ENCODE assay signal across 1 cellular context in the genomic region with DNA sequence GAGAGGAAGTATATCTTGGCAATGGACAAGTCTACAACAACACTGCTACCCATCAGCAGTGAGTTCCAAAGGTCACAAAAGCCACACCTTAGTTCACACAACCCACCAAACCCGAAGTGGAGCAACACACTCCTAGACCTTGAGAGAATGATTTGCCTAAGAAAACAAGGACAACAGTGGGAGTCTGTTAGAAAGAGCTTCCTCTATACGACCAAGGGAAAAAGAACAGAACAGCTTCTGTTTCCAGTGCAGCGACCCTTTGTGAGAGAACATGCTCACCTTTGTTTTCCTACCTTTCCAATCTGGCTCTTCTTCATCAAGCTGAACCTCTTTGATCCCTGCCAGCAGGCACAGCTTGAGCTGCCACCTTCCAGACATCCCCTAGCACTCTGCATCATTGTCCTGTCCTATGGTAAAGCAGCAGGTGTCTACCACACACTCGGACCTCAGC.
TF ChIP-seq lines count a peak whose summit lies in the region.

No MANE protein-coding gene starts in this region.

TF ChIP-seq in HepG2, 621 proteins besides CTCF, POLR2A, EP300 and RAD21 (continued from another document and continues in another):
- TF ChIP-seq, protein P1, sequence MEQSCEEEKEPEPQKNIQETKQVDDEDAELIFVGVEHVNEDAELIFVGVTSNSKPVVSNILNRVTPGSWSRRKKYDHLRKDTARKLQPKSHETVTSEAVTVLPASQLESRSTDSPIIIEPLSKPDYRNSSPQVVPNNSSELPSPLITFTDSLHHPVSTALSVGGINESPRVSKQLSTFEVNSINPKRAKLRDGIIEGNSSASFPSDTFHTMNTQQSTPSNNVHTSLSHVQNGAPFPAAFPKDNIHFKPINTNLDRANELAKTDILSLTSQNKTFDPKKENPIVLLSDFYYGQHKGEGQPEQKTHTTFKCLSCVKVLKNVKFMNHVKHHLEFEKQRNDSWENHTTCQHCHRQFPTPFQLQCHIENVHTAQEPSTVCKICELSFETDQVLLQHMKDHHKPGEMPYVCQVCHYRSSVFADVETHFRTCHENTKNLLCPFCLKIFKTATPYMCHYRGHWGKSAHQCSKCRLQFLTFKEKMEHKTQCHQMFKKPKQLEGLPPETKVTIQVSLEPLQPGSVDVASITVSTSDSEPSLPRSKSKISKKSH (CRISPR knock-in tag; IDR thresholded peaks at IDR 0.05; ENCODE audit: borderline replicate concordance) = no peak
- TF ChIP-seq ZBTB7A (CRISPR knock-in tag; IDR thresholded peaks at IDR 0.05) = no peak
- peak; percentile 88 for TF ChIP-seq ELF3 (CRISPR knock-in tag; IDR thresholded peaks at IDR 0.05)
- TF ChIP-seq, protein P2, sequence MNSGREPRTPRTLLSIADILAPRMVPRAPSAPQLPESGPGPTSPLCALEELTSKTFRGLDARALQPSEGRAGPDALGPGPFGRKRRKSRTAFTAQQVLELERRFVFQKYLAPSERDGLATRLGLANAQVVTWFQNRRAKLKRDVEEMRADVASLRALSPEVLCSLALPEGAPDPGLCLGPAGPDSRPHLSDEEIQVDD (CRISPR knock-in tag; IDR thresholded peaks at IDR 0.05; ENCODE audit: borderline replicate concordance) = no peak
- 0 out of 2 replicates have a peak, but pooled peaks have one; percentile 29 for TF ChIP-seq ZNF383 (CRISPR knock-in tag; IDR thresholded peaks at IDR 0.05; ENCODE audit: borderline replicate concordance)
- TF ChIP-seq ZBTB8A (CRISPR knock-in tag; IDR thresholded peaks at IDR 0.05; ENCODE audit: borderline replicate concordance, low read depth) = no peak
- TF ChIP-seq TBX3 (IDR thresholded peaks at IDR 0.05; ENCODE audit: borderline replicate concordance) = peak; percentile 61
- TF ChIP-seq ZNF703 (CRISPR knock-in tag; IDR thresholded peaks at IDR 0.05; ENCODE audit: borderline replicate concordance) = no peak
- TF ChIP-seq, protein P3, sequence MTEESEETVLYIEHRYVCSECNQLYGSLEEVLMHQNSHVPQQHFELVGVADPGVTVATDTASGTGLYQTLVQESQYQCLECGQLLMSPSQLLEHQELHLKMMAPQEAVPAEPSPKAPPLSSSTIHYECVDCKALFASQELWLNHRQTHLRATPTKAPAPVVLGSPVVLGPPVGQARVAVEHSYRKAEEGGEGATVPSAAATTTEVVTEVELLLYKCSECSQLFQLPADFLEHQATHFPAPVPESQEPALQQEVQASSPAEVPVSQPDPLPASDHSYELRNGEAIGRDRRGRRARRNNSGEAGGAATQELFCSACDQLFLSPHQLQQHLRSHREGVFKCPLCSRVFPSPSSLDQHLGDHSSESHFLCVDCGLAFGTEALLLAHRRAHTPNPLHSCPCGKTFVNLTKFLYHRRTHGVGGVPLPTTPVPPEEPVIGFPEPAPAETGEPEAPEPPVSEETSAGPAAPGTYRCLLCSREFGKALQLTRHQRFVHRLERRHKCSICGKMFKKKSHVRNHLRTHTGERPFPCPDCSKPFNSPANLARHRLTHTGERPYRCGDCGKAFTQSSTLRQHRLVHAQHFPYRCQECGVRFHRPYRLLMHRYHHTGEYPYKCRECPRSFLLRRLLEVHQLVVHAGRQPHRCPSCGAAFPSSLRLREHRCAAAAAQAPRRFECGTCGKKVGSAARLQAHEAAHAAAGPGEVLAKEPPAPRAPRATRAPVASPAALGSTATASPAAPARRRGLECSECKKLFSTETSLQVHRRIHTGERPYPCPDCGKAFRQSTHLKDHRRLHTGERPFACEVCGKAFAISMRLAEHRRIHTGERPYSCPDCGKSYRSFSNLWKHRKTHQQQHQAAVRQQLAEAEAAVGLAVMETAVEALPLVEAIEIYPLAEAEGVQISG (CRISPR knock-in tag; IDR thresholded peaks at IDR 0.05) = peak; percentile 45; the same call in 1 of the 2 replicates
- peak; percentile 69 for TF ChIP-seq TCF7L2 (IDR thresholded peaks at IDR 0.05; ENCODE audit: low read depth, low read length)
- no peak for TF ChIP-seq ZNF781 (CRISPR knock-in tag; IDR thresholded peaks at IDR 0.05; ENCODE audit: borderline replicate concordance, not compliant biosample characterization)
- peak; percentile 50 for TF ChIP-seq TEAD3 (CRISPR knock-in tag; optimal IDR thresholded peaks at IDR 0.05; ENCODE audit: borderline replicate concordance)
- no peak for TF ChIP-seq CENPX (CRISPR knock-in tag; IDR thresholded peaks at IDR 0.05)
- TF ChIP-seq ZNF12 (CRISPR knock-in tag; IDR thresholded peaks at IDR 0.05) = peak; percentile 88
- peak; percentile 67 for TF ChIP-seq GATAD1 (CRISPR knock-in tag; IDR thresholded peaks at IDR 0.05)
- TF ChIP-seq HOXA3 (CRISPR knock-in tag; IDR thresholded peaks at IDR 0.05) = peak; percentile 61; the same call in 1 of the 2 replicates
- no peak; the same call in 1 of the 2 replicates for TF ChIP-seq ZBTB33 (CRISPR knock-in tag; IDR thresholded peaks at IDR 0.05)
- no peak for TF ChIP-seq MYPOP (CRISPR knock-in tag; IDR thresholded peaks at IDR 0.05)
- peak; percentile 77 for TF ChIP-seq NR2F6 (IDR thresholded peaks at IDR 0.05)
- peak; percentile 85 for TF ChIP-seq NR2F6 (CRISPR knock-in tag; IDR thresholded peaks at IDR 0.05)
- peak; percentile 11; the same call in 1 of the 2 replicates for TF ChIP-seq NFYC (CRISPR knock-in tag; IDR thresholded peaks at IDR 0.05)
- TF ChIP-seq ZNF577 (CRISPR knock-in tag; IDR thresholded peaks at IDR 0.05; ENCODE audit: borderline replicate concordance, low read depth) = no peak
- TF ChIP-seq SALL1 (CRISPR knock-in tag; IDR thresholded peaks at IDR 0.05) = peak; percentile 76
- no peak for TF ChIP-seq KLF12 (CRISPR knock-in tag; IDR thresholded peaks at IDR 0.05; ENCODE audit: borderline replicate concordance)
- TF ChIP-seq SAP130 (CRISPR knock-in tag; IDR thresholded peaks at IDR 0.05; ENCODE audit: low read depth) = peak; percentile 75
- peak; percentile 79; the same call in 1 of the 2 replicates for TF ChIP-seq IRF2 (CRISPR knock-in tag; IDR thresholded peaks at IDR 0.05)
- TF ChIP-seq ZNF614 (CRISPR knock-in tag; IDR thresholded peaks at IDR 0.05; ENCODE audit: borderline replicate concordance) = peak; percentile 95
- peak; percentile 70 for TF ChIP-seq FOSL2 (CRISPR knock-in tag; IDR thresholded peaks at IDR 0.05)
- peak; percentile 91 for TF ChIP-seq ZNF646 (CRISPR knock-in tag; IDR thresholded peaks at IDR 0.05)
- TF ChIP-seq, protein P4, sequence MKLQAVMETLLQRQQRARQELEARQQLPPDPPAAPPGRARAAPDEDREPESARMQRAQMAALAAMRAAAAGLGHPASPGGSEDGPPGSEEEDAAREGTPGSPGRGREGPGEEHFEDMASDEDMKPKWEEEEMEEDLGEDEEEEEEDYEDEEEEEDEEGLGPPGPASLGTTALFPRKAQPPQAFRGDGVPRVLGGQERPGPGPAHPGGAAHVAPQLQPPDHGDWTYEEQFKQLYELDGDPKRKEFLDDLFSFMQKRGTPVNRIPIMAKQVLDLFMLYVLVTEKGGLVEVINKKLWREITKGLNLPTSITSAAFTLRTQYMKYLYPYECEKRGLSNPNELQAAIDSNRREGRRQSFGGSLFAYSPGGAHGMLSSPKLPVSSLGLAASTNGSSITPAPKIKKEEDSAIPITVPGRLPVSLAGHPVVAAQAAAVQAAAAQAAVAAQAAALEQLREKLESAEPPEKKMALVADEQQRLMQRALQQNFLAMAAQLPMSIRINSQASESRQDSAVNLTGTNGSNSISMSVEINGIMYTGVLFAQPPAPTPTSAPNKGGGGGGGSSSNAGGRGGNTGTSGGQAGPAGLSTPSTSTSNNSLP (IDR thresholded peaks at IDR 0.05; ENCODE audit: low read depth, low read length) = no peak
- TF ChIP-seq ZNF737 (CRISPR knock-in tag; IDR thresholded peaks at IDR 0.05; ENCODE audit: borderline replicate concordance) = no peak
- no peak for TF ChIP-seq HNRNPLL (IDR thresholded peaks at IDR 0.05; ENCODE audit: low read depth, low read length, poor library complexity, severe bottlenecking)
- peak; percentile 91 for TF ChIP-seq PAXIP1 (CRISPR knock-in tag; conservative IDR thresholded peaks at IDR 0.05)
- TF ChIP-seq HNF4A (CRISPR knock-in tag; IDR thresholded peaks at IDR 0.05) = peak; percentile 97
- TF ChIP-seq PHF20 (CRISPR knock-in tag; IDR thresholded peaks at IDR 0.05) = no peak
- TF ChIP-seq SPEN (CRISPR knock-in tag; IDR thresholded peaks at IDR 0.05; ENCODE audit: low read depth) = peak; percentile 40; the same call in 1 of the 2 replicates
- TF ChIP-seq ERF (CRISPR knock-in tag; IDR thresholded peaks at IDR 0.05) = peak; percentile 90
- TF ChIP-seq RCOR2 (CRISPR knock-in tag; IDR thresholded peaks at IDR 0.05) = peak; percentile 86
- peak; percentile 48; the same call in 1 of the 2 replicates for TF ChIP-seq KAT7 (CRISPR knock-in tag; IDR thresholded peaks at IDR 0.05; ENCODE audit: borderline replicate concordance)
- TF ChIP-seq SKI (IDR thresholded peaks at IDR 0.05; ENCODE audit: partially characterized antibody) = peak; percentile 36
- no peak; the same call in 1 of the 2 replicates for TF ChIP-seq SAFB2 (CRISPR knock-in tag; IDR thresholded peaks at IDR 0.05; ENCODE audit: borderline replicate concordance, low read depth)
